1 cellular context compared by ENCODE assay signal in genomic region chr1:179954494-179955317, GRCh38.
TF ChIP-seq lines count a peak whose summit lies in the region.

Gene CEP350, plus strand, starts transcription at chr1:179954810. Its CDS starts 31,372 bp downstream, at chr1:179986182.

TF ChIP-seq in HepG2, 621 proteins besides CTCF, POLR2A, EP300 and RAD21 (continued from another document and continues in another):
- TF ChIP-seq FOXO4 (CRISPR knock-in tag; conservative IDR thresholded peaks at IDR 0.05) (peak; percentile 88; the same call in 1 of the 2 replicates), MIER2 (CRISPR knock-in tag; IDR thresholded peaks at IDR 0.05) (0 out of 2 replicates have a peak, but pooled peaks have one; percentile 16), ZNF644 (CRISPR knock-in tag; IDR thresholded peaks at IDR 0.05; ENCODE audit: low read depth) (peak; percentile 96), RXRB (CRISPR knock-in tag; IDR thresholded peaks at IDR 0.05; ENCODE audit: borderline replicate concordance) (peak; percentile 14; the same call in 1 of the 2 replicates), SP4 (CRISPR knock-in tag; IDR thresholded peaks at IDR 0.05) (peak; percentile 65; the same call in 1 of the 2 replicates), PHF20 (CRISPR knock-in tag; IDR thresholded peaks at IDR 0.05) (peak; percentile 77), U2AF1 (optimal IDR thresholded peaks at IDR 0.05; ENCODE audit: low read depth, low read length) (no peak), ISX (CRISPR knock-in tag; conservative IDR thresholded peaks at IDR 0.05) (0 out of 2 replicates have a peak, but pooled peaks have one; percentile 20), FOSL2 (CRISPR knock-in tag; IDR thresholded peaks at IDR 0.05) (peak; percentile 53; the same call in 1 of the 2 replicates), SAP130 (CRISPR knock-in tag; IDR thresholded peaks at IDR 0.05; ENCODE audit: low read depth) (peak; percentile 96), NCOA2 (CRISPR knock-in tag; IDR thresholded peaks at IDR 0.05) (peak; percentile 25; the same call in 1 of the 2 replicates), MEIS1 (CRISPR knock-in tag; IDR thresholded peaks at IDR 0.05; ENCODE audit: borderline replicate concordance) (peak; percentile 75), ZNF383 (CRISPR knock-in tag; IDR thresholded peaks at IDR 0.05; ENCODE audit: borderline replicate concordance) (peak; percentile 46; the same call in 1 of the 2 replicates), NR2C2 (CRISPR knock-in tag; IDR thresholded peaks at IDR 0.05; ENCODE audit: borderline replicate concordance) (peak; percentile 90), YY1 (IDR thresholded peaks at IDR 0.05; ENCODE audit: insufficient read depth, insufficient replicate concordance, low read depth, low read length) (peak; percentile 99), ZNF670 (CRISPR knock-in tag; IDR thresholded peaks at IDR 0.05; ENCODE audit: borderline replicate concordance) (peak; percentile 76; the same call in 1 of the 2 replicates), TIGD3 (CRISPR knock-in tag; IDR thresholded peaks at IDR 0.05; ENCODE audit: borderline replicate concordance) (peak; percentile 76; the same call in 1 of the 2 replicates), DMAP1 (CRISPR knock-in tag; IDR thresholded peaks at IDR 0.05) (peak; percentile 84), NFYB (CRISPR knock-in tag; IDR thresholded peaks at IDR 0.05) (peak; percentile 70), MYPOP (CRISPR knock-in tag; IDR thresholded peaks at IDR 0.05) (0 out of 2 replicates have a peak, but pooled peaks have one; percentile 59), ZNF354B (CRISPR knock-in tag; IDR thresholded peaks at IDR 0.05) (no peak), ZSCAN21 (CRISPR knock-in tag; IDR thresholded peaks at IDR 0.05; ENCODE audit: borderline replicate concordance) (peak; percentile 81; the same call in 1 of the 2 replicates), ZNF142 (CRISPR knock-in tag; IDR thresholded peaks at IDR 0.05) (peak; percentile 32; the same call in 1 of the 2 replicates), ZSCAN5A (CRISPR knock-in tag; IDR thresholded peaks at IDR 0.05; ENCODE audit: borderline replicate concordance) (peak; percentile 88; the same call in 1 of the 2 replicates), ZNF101 (CRISPR knock-in tag; IDR thresholded peaks at IDR 0.05; ENCODE audit: borderline replicate concordance, low read depth) (peak; percentile 90; the same call in 1 of the 2 replicates), UBTF (CRISPR knock-in tag; IDR thresholded peaks at IDR 0.05) (peak; percentile 99), E2F1 (CRISPR knock-in tag; IDR thresholded peaks at IDR 0.05) (peak; percentile 75), HOMEZ (CRISPR knock-in tag; IDR thresholded peaks at IDR 0.05; ENCODE audit: low read depth) (peak; percentile 99), ZNF280D (CRISPR knock-in tag; IDR thresholded peaks at IDR 0.05) (peak; percentile 95), ZNF513 (CRISPR knock-in tag; conservative IDR thresholded peaks at IDR 0.05) (no peak)
